ENCODE assay signal across 16 cellular contexts in genomic region chr16:799948-800833, GRCh38. TPM values are rescaled to one million over a fixed set of nuclear protein-coding genes. Genes with fewer than 3 reads are reported as not detected.
DNase-seq lines count a peak whose midpoint lies in the region; ATAC-seq and TF ChIP-seq lines count a peak whose summit lies in the region.
"Had no signal": no experiment of that assay in that cellular context is flagged by ENCODE, and none has a peak within 500 bp of the region (broad histone marks: within the 10 kb centered on the region; RNA-seq: fewer than 3 reads in every experiment).

A gene with protein sequence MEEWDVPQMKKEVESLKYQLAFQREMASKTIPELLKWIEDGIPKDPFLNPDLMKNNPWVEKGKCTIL (minus strand): TSS chr16:800734. CDS start chr16:799077, 1,657 bp downstream.

- peaks cover 6% of the 10 kb centered on the region for H3K27me3 Mint-ChIP-seq in activated naive CD8-positive, alpha-beta T cell treated with anti-CD3 and anti-CD28 coated beads, Interleukin-2, amount 10 ng/mL, durations not matched to agents 7 days and 5 days
- peaks cover 2% of the 10 kb centered on the region for H3K27me3 Mint-ChIP-seq in activated naive CD8-positive, alpha-beta T cell treated with anti-CD3 and anti-CD28 coated beads, Interleukin-2, amount 50 U/mL, for 24 hours

- H3K9me2 ChIP-seq in PC-9 (ENCODE audit: insufficient read depth), result no peaks in the 10 kb centered on the region

- H3F3A ChIP-seq in PC-9 (ENCODE audit: insufficient read depth, low read depth), result peaks cover 26% of the 10 kb centered on the region

- no peak for DNase-seq in activated naive CD8-positive, alpha-beta T cell treated with anti-CD3 and anti-CD28 coated beads, Interleukin-2, amount 10 ng/mL, durations not matched to agents 7 days and 5 days
- DNase-seq in activated naive CD8-positive, alpha-beta T cell treated with anti-CD3 and anti-CD28 coated beads, Interleukin-2, amount 50 U/mL, for 24 hours, result no peak
- DNase-seq in PC-9 (no peak), G401 (ENCODE audit: low spot score) (no peak), right atrium auricular region (ENCODE audit: low spot score) (no peak)
- DNase-seq in stimulated activated effector memory CD8-positive, alpha-beta T cell treated with anti-CD3 and anti-CD28 coated beads, Interleukin-12 subunit alpha, Interleukin-12 subunit beta, amount 100 ng/mL, for 72 hours (ENCODE audit: low spot score in 2 of 2), result no peak
- DNase-seq: activated effector memory CD4-positive, alpha-beta T cell treated with anti-CD3 and anti-CD28 coated beads, Interleukin-2, amount 50 U/mL, for 16 hours; dermis blood vessel endothelial cell; midbrain; NCI-H1048; NCI-H524 treated with DMSO at 0.1 percent for 48 hours; ovary had no signal

- peak within 1 kb of the TSS; percentile 38; the same call in 1 of the 2 replicates for H3K4me2 ChIP-seq in PC-9

- H3K4me1 ChIP-seq in PC-9 (replicated peaks; ENCODE audit: insufficient read depth), result peaks cover 14% of the 10 kb centered on the region
- H3K4me1 ChIP-seq in right atrium auricular region, result no peaks in the 10 kb centered on the region

- H3K9me3 Mint-ChIP-seq in activated naive CD8-positive, alpha-beta T cell treated with anti-CD3 and anti-CD28 coated beads, Interleukin-2, amount 10 ng/mL, durations not matched to agents 7 days and 5 days, result no peaks in the 10 kb centered on the region
- no peaks in the 10 kb centered on the region for H3K9me3 Mint-ChIP-seq in activated naive CD8-positive, alpha-beta T cell treated with anti-CD3 and anti-CD28 coated beads, Interleukin-2, amount 50 U/mL, for 24 hours
- H3K9me3 Mint-ChIP-seq in stimulated activated effector memory CD8-positive, alpha-beta T cell treated with anti-CD3 and anti-CD28 coated beads, Interleukin-12 subunit alpha, Interleukin-12 subunit beta, amount 100 ng/mL, for 72 hours, result no peaks in the 10 kb centered on the region

- H4K20me1 ChIP-seq in PC-9 (ENCODE audit: insufficient read depth), result peaks cover 17% of the 10 kb centered on the region

- in situ Hi-C loops in G401 (cut with HindIII; ENCODE audit: low sequenced_read_pairs), result no loop called here

- intact Hi-C loops in PC-9 (cut with micrococcal nuclease; ENCODE audit: unreplicated experiment), result no loop called here

- CTCF ChIA-PET in PC-9 (lab: Charles Lee), result no interaction called here

- H3K4me1 Mint-ChIP-seq in activated naive CD8-positive, alpha-beta T cell treated with anti-CD3 and anti-CD28 coated beads, Interleukin-2, amount 10 ng/mL, durations not matched to agents 7 days and 5 days, result no peaks in the 10 kb centered on the region
- H3K4me1 Mint-ChIP-seq in activated naive CD8-positive, alpha-beta T cell treated with anti-CD3 and anti-CD28 coated beads, Interleukin-2, amount 50 U/mL, for 24 hours, result no peaks in the 10 kb centered on the region
- H3K4me1 Mint-ChIP-seq in stimulated activated effector memory CD8-positive, alpha-beta T cell treated with anti-CD3 and anti-CD28 coated beads, Interleukin-12 subunit alpha, Interleukin-12 subunit beta, amount 100 ng/mL, for 72 hours, result peaks cover 4% of the 10 kb centered on the region

- H3K27ac Mint-ChIP-seq in activated naive CD8-positive, alpha-beta T cell treated with anti-CD3 and anti-CD28 coated beads, Interleukin-2, amount 10 ng/mL, durations not matched to agents 7 days and 5 days, result no peak within 1 kb of the TSS
- H3K27ac Mint-ChIP-seq in activated naive CD8-positive, alpha-beta T cell treated with anti-CD3 and anti-CD28 coated beads, Interleukin-2, amount 50 U/mL, for 24 hours, result no peak within 1 kb of the TSS
- H3K27ac Mint-ChIP-seq in stimulated activated effector memory CD8-positive, alpha-beta T cell treated with anti-CD3 and anti-CD28 coated beads, Interleukin-12 subunit alpha, Interleukin-12 subunit beta, amount 100 ng/mL, for 72 hours, result no peak within 1 kb of the TSS

- TF ChIP-seq CTCF in PC-9 (conservative IDR thresholded peaks at IDR 0.05) (no peak), right atrium auricular region (IDR thresholded peaks at IDR 0.05) (no peak)

- no peak within 1 kb of the TSS for H3K4me3 Mint-ChIP-seq in activated naive CD8-positive, alpha-beta T cell treated with anti-CD3 and anti-CD28 coated beads, Interleukin-2, amount 10 ng/mL, durations not matched to agents 7 days and 5 days
- H3K4me3 Mint-ChIP-seq in activated naive CD8-positive, alpha-beta T cell treated with anti-CD3 and anti-CD28 coated beads, Interleukin-2, amount 50 U/mL, for 24 hours, result no peak within 1 kb of the TSS
- H3K4me3 Mint-ChIP-seq in stimulated activated effector memory CD8-positive, alpha-beta T cell treated with anti-CD3 and anti-CD28 coated beads, Interleukin-12 subunit alpha, Interleukin-12 subunit beta, amount 100 ng/mL, for 72 hours, result no peak within 1 kb of the TSS

- H3K36me3 ChIP-seq in PC-9 (ENCODE audit: low read depth) (no peaks in the 10 kb centered on the region), right atrium auricular region (no peaks in the 10 kb centered on the region)
- H3K36me3 ChIP-seq: ovary had no signal

- H3K9me3 ChIP-seq in PC-9 (ENCODE audit: insufficient read depth, low read depth) (no peaks in the 10 kb centered on the region), right atrium auricular region (no peaks in the 10 kb centered on the region)
- H3K9me3 ChIP-seq: SJCRH30 had no signal

- H3K27ac ChIP-seq in PC-9, result no peak within 1 kb of the TSS
- H3K27ac ChIP-seq in right atrium auricular region, result no peak within 1 kb of the TSS
- H3K27ac ChIP-seq: ovary, SJCRH30 had no signal

- ATAC-seq in activated naive CD8-positive, alpha-beta T cell treated with anti-CD3 and anti-CD28 coated beads, Interleukin-2, amount 10 ng/mL, durations not matched to agents 7 days and 5 days (ENCODE audit: low read depth), result peak; percentile 5
- ATAC-seq in activated naive CD8-positive, alpha-beta T cell treated with anti-CD3 and anti-CD28 coated beads, Interleukin-2, amount 50 U/mL, for 24 hours, result no peak
- peak; percentile 4 for ATAC-seq in stimulated activated effector memory CD8-positive, alpha-beta T cell treated with anti-CD3 and anti-CD28 coated beads, Interleukin-12 subunit alpha, Interleukin-12 subunit beta, amount 100 ng/mL, for 72 hours
- ATAC-seq in GM18867 (IDR thresholded peaks at IDR 0.05; ENCODE audit: unreplicated experiment), result no peak

- H3K79me2 ChIP-seq in PC-9 (ENCODE audit: low read depth), result no peaks in the 10 kb centered on the region

- H3K27me3 ChIP-seq in PC-9 (ENCODE audit: insufficient read depth, low read depth), result peaks cover 27% of the 10 kb centered on the region
- H3K27me3 ChIP-seq in right atrium auricular region, result peaks cover 4 to 21% of the 10 kb centered on the region in 2 donors

- POLR2A ChIA-PET in activated naive CD8-positive, alpha-beta T cell treated with anti-CD3 and anti-CD28 coated beads, Interleukin-2, amount 10 ng/mL, durations not matched to agents 7 days and 5 days (lab: Charles Lee), result interaction anchor here (0.6 to 1.4 kb wide), 2 partner anchors 12 to 1790 kb away, joined by 3 to 7 read pairs; partner anchors contain the start of genes CHTF18 and RPUSD1
- POLR2A ChIA-PET in PC-9 (lab: Charles Lee; ENCODE audit: unreplicated experiment), result no interaction called here

- H3K4me3 ChIP-seq in PC-9, result no peak within 1 kb of the TSS
- H3K4me3 ChIP-seq in iPS-11a (ENCODE audit: low read depth, low read length), result peak within 1 kb of the TSS; percentile 17
- no peak within 1 kb of the TSS for H3K4me3 ChIP-seq in right atrium auricular region
- H3K4me3 ChIP-seq: ovary, SJCRH30 had no signal

- BruUV-seq in PC-9 (replicated peaks; lab: Mats Ljungman, UMichigan), result no TSS peak

- peaks cover 11% of the 10 kb centered on the region for H3K36me3 Mint-ChIP-seq in activated naive CD8-positive, alpha-beta T cell treated with anti-CD3 and anti-CD28 coated beads, Interleukin-2, amount 10 ng/mL, durations not matched to agents 7 days and 5 days
- H3K36me3 Mint-ChIP-seq in activated naive CD8-positive, alpha-beta T cell treated with anti-CD3 and anti-CD28 coated beads, Interleukin-2, amount 50 U/mL, for 24 hours (ENCODE audit: low read depth), result peaks cover 10% of the 10 kb centered on the region
- H3K36me3 Mint-ChIP-seq in stimulated activated effector memory CD8-positive, alpha-beta T cell treated with anti-CD3 and anti-CD28 coated beads, Interleukin-12 subunit alpha, Interleukin-12 subunit beta, amount 100 ng/mL, for 72 hours, result no peaks in the 10 kb centered on the region

- no peak within 1 kb of the TSS for H2AFZ ChIP-seq in PC-9

RNA-seq across cellular contexts. Expression of the gene that starts here (rescaled TPM):
- total RNA-seq in activated naive CD8-positive, alpha-beta T cell treated with anti-CD3 and anti-CD28 coated beads, Interleukin-2, amount 10 ng/mL, durations not matched to agents 7 days and 5 days, result not detected
- total RNA-seq in PC-9 (2021) (not detected in 2 replicates), right atrium auricular region (not detected)
- 0.17 TPM in 1 of 2 replicates, not detected in the other for total RNA-seq in G401 (2014; rRNA removed; shearing (Covaris generic))
- total RNA-seq: dermis blood vessel endothelial cell, HT-29, ovary, SJCRH30 had no signal

Comparison
In these comparisons a context has a peak if more than half of its experiments do, and no peak if none do; other contexts are left out.
1. Peak in ATAC-seq in activated naive CD8-positive, alpha-beta T cell treated with anti-CD3 and anti-CD28 coated beads, Interleukin-2, amount 10 ng/mL, durations not matched to agents 7 days and 5 days; RNA of the gene not detected or under 1 TPM.